In genomic region chr13:107276936-107277335, GRCh38 we compare ENCODE assay signal across 24 cellular contexts.
"Had no signal": no experiment of that assay in that cellular context is flagged by ENCODE, and none has a peak within 500 bp of the region (broad histone marks: within the 10 kb centered on the region; RNA-seq: fewer than 3 reads in every experiment).

No MANE protein-coding gene starts in this region.

- H2AFZ ChIP-seq: parathyroid adenoma had no signal

- H3K79me2 ChIP-seq: parathyroid adenoma had no signal

- H3K9ac ChIP-seq: parathyroid adenoma had no signal

- H3K4me3 ChIP-seq: adrenal gland, cardiac muscle cell, esophagus squamous epithelium, heart left ventricle, lower lobe of right lung, mucosa of descending colon, thoracic aorta, vagina had no signal

- H3K4me1 ChIP-seq: adrenal gland, esophagus squamous epithelium, heart left ventricle, lower lobe of right lung, parathyroid adenoma, vagina had no signal

- DNase-seq: activated CD4-positive, alpha-beta T cell treated with anti-CD3 and anti-CD28 coated beads, Interleukin-2, amount 10 ng/mL, durations not matched to agents 7 days and 5 days; activated CD4-positive, CD25-positive, alpha-beta regulatory T cell treated with anti-CD3 and anti-CD28 coated beads, Interleukin-2, amount 50 U/mL, for 72 hours; activated CD8-positive, alpha-beta memory T cell treated with anti-CD3 and anti-CD28 coated beads, Interleukin-2, amount 10 ng/mL, durations not matched to agents 7 days and 5 days; activated CD8-positive, alpha-beta T cell treated with anti-CD3 and anti-CD28 coated beads for 36 hours; activated gamma-delta T cell treated with Interleukin-2 at 50 U/mL for 16 hours; activated T-cell treated with anti-CD3 and anti-CD28 coated beads for 4 hours; adrenal gland; effector CD8-positive, alpha-beta T cell; esophagus squamous epithelium; heart left ventricle; lower lobe of right lung; mesendoderm; mucosa of descending colon; nephron progenitor cell; right cardiac atrium; stimulated activated CD4-positive, alpha-beta T cell treated with anti-CD3 and anti-CD28 coated beads, Interleukin-4, amount 100 ng/mL, for 24 hours; stimulated activated naive CD4-positive, alpha-beta T cell treated with Interleukin-2 at 50 U/mL for 16 hours; WERI-Rb-1 had no signal

- H3K36me3 ChIP-seq: adrenal gland, cardiac muscle cell, esophagus squamous epithelium, heart left ventricle, lower lobe of right lung, thoracic aorta, vagina, WERI-Rb-1 had no signal

- FAIRE-seq: keratinocyte, TTC549 had no signal

- H3K27ac ChIP-seq: adrenal gland, cardiac muscle cell, esophagus squamous epithelium, heart left ventricle, lower lobe of right lung, parathyroid adenoma, thoracic aorta, vagina, WERI-Rb-1 had no signal

- H3K27me3 ChIP-seq: adrenal gland, cardiac muscle cell, esophagus squamous epithelium, heart left ventricle, vagina had no signal

- H3K9me3 ChIP-seq: adrenal gland, esophagus squamous epithelium, heart left ventricle, lower lobe of right lung, mucosa of descending colon, thoracic aorta, vagina had no signal

- ATAC-seq: activated CD8-positive, alpha-beta memory T cell treated with anti-CD3 and anti-CD28 coated beads, Interleukin-2, amount 10 ng/mL, durations not matched to agents 7 days and 5 days; activated CD8-positive, alpha-beta T cell treated with anti-CD3 and anti-CD28 coated beads for 36 hours; heart left ventricle; lower lobe of right lung; mucosa of descending colon; right cardiac atrium had no signal
